Comparison of ENCODE assay signal across 8 cellular contexts in the genomic region with DNA sequence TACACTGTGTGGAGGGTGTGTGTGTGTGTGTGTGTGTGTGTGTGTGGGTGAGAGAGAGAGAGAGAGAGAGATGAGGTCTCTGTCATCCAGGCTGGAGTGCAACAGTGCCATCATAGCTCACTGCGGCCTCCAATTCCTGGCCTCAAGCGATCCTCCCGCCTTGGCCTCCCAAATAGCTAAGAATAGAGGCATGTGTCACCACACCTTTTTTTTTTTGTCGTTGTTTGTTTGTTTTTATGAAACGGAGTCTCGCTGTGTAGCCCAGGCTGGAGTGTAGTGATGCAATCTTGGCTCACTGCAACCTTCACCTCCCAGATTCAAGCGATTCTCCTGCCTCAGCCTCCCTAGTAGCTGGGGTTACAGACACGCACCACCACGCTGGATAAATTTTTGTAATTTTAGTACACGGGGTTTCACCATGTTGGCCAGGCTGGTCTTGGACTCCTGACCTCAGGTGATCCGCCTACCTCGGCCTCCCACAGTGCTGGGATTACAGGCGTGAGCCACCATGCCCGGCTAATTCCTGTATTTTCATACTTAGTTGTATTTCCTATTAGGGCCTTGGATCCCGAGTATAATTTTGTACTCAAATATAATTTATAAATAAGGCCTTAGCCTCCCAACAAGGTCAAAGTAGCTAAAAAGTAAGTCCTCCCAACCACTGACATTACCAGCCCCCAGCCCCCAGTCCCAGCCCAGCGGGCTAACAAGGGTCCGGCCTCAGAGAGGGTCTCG. TPM values are rescaled to one million over a fixed set of nuclear protein-coding genes. Genes with fewer than 3 reads are reported as not detected.
DNase-seq lines count a peak whose midpoint lies in the region; TF ChIP-seq lines count a peak whose summit lies in the region.
"Not testable (repeated sequence)": the region's sequence is repeated elsewhere in the genome, so short reads cannot be mapped to it uniquely, and the experiment has no call there.

No MANE protein-coding gene starts in this region.

- H3K27me3 ChIP-seq in BJ (ENCODE audit: control insufficient read depth, insufficient read depth, low read length); HUES48 (ENCODE audit: control insufficient read depth, insufficient read depth, low read length); neural cell (ENCODE audit: insufficient read depth, low read depth, low read length); stomach: not testable (repeated sequence)

- POLR2A ChIA-PET in BJ (lab: Charles Lee) = interaction anchor here (0.6 kb wide), 1 partner anchor 339 kb away, joined by 3 read pairs; no protein-coding TSS in a partner anchor

- H3K36me3 ChIP-seq in BJ (ENCODE audit: control insufficient read depth, insufficient read depth, low read length); HUES48 (ENCODE audit: control insufficient read depth, insufficient read depth, low read length); SK-N-MC (ENCODE audit: insufficient read depth, low read length); neural cell (ENCODE audit: insufficient read depth, low read length); stomach: not testable (repeated sequence)

- TF ChIP-seq POLR2A in stomach (IDR thresholded peaks at IDR 0.05) = not testable (repeated sequence)

- peaks cover 39% of the 10 kb centered on the region for H3K4me1 Mint-ChIP-seq in activated naive CD8-positive, alpha-beta T cell treated with anti-CD3 and anti-CD28 coated beads for 36 hours
- not testable (repeated sequence) for H3K4me1 Mint-ChIP-seq in endothelial cell (ENCODE audit: unreplicated experiment)

- H3K4me3 Mint-ChIP-seq in activated naive CD8-positive, alpha-beta T cell treated with anti-CD3 and anti-CD28 coated beads for 36 hours = peak overlapping the region; percentile 86
- H3K4me3 Mint-ChIP-seq in endothelial cell (ENCODE audit: unreplicated experiment) = peak overlapping the region; percentile 65

- not testable (repeated sequence) for H3F3A ChIP-seq in neural cell (ENCODE audit: insufficient read depth, low read length, poor library complexity, severe bottlenecking)

- H4K20me1 ChIP-seq in neural cell (ENCODE audit: insufficient read depth) = not testable (repeated sequence)

- peak overlapping the region; percentile 60 for H2AFZ ChIP-seq in neural cell (ENCODE audit: low read depth, low read length)

- H3K4me3 ChIP-seq in BJ (ENCODE audit: low read depth, low read length) = peak overlapping the region; percentile 58
- H3K4me3 ChIP-seq in HUES48 (ENCODE audit: low read depth, low read length) = peak overlapping the region; percentile 77
- peak overlapping the region; percentile 84 for H3K4me3 ChIP-seq in SK-N-MC
- peak overlapping the region; percentile 84 for H3K4me3 ChIP-seq in neural cell (ENCODE audit: low read length)
- peak overlapping the region; percentile 64 to 73 (median 70) for H3K4me3 ChIP-seq in stomach

- not testable (repeated sequence) for H3K9me2 ChIP-seq in neural cell (ENCODE audit: insufficient read depth, low read length)

- not testable (repeated sequence) for H3K4me2 ChIP-seq in neural cell (ENCODE audit: low read length)

- CTCF ChIA-PET in BJ (lab: Yijun Ruan, JAX) = interaction anchor here (1.1 to 7.0 kb wide), 4 partner anchors 9 to 264 kb away, joined by 3 to 61 read pairs (median 3); no protein-coding TSS in a partner anchor

- H3K9me3 ChIP-seq in HUES48 (ENCODE audit: control insufficient read depth, insufficient read depth, low read length); SK-N-MC (ENCODE audit: low read depth, low read length); neural cell (ENCODE audit: low read length); stomach: not testable (repeated sequence)

- peak overlapping the region; percentile 90 for H3K9ac ChIP-seq in HUES48 (ENCODE audit: low read depth, low read length)
- peak overlapping the region; percentile 87 for H3K9ac ChIP-seq in SK-N-MC (ENCODE audit: insufficient read length)
- H3K9ac ChIP-seq in neural cell (ENCODE audit: low read length) = peak overlapping the region; percentile 66

- not testable (repeated sequence) for H3K9me3 Mint-ChIP-seq in activated naive CD8-positive, alpha-beta T cell treated with anti-CD3 and anti-CD28 coated beads for 36 hours; endothelial cell (ENCODE audit: unreplicated experiment)

- not testable (repeated sequence) for H3K4me1 ChIP-seq in HUES48 (ENCODE audit: control insufficient read depth, insufficient read depth, low read length)
- peaks cover 7 to 19% (median 14%) of the 10 kb centered on the region in 4 donors for H3K4me1 ChIP-seq in stomach

- not testable (repeated sequence) for H3K27me3 Mint-ChIP-seq in activated naive CD8-positive, alpha-beta T cell treated with anti-CD3 and anti-CD28 coated beads for 36 hours; endothelial cell (ENCODE audit: unreplicated experiment)

- not testable (repeated sequence) for DNase-seq in BJ (ENCODE audit: low read depth); SK-N-MC (ENCODE audit: low read depth, low spot score); activated naive CD8-positive, alpha-beta T cell treated with anti-CD3 and anti-CD28 coated beads for 36 hours; endothelial cell (ENCODE audit: low spot score); stomach
- DNase-seq in islet precursor cell = peak; percentile 15

- intact Hi-C loops in stomach (cut with DNase I; ENCODE audit: low total_unique reads) = not testable (repeated sequence)

- peak overlapping the region; percentile 87 for H3K27ac ChIP-seq in HUES48 (ENCODE audit: low read depth, low read length)
- H3K27ac ChIP-seq in SK-N-MC; neural cell (ENCODE audit: low read length): not testable (repeated sequence)
- peak overlapping the region; percentile 84 to 91 (median 87) for H3K27ac ChIP-seq in stomach

- not testable (repeated sequence) for TF ChIP-seq EP300 in neural cell (conservative IDR thresholded peaks at IDR 0.05; ENCODE audit: poor library complexity, severe bottlenecking); stomach (IDR thresholded peaks at IDR 0.05)

- TF ChIP-seq CTCF in BJ (IDR thresholded peaks at IDR 0.05; ENCODE audit: insufficient read depth, low read depth, low read length); endothelial cell (IDR thresholded peaks at IDR 0.05; ENCODE audit: unreplicated experiment); neural cell (IDR thresholded peaks at IDR 0.05; ENCODE audit: poor library complexity, severe bottlenecking); stomach (IDR thresholded peaks at IDR 0.05): not testable (repeated sequence)

- WGBS in stomach, 5 donors = 51 to 67% (median 55%) methylated on average over 15 to 18 of the region's 18 CpGs

- peak overlapping the region; percentile 81 for H3K27ac Mint-ChIP-seq in activated naive CD8-positive, alpha-beta T cell treated with anti-CD3 and anti-CD28 coated beads for 36 hours
- not testable (repeated sequence) for H3K27ac Mint-ChIP-seq in endothelial cell (ENCODE audit: unreplicated experiment)

- H3K79me2 ChIP-seq in neural cell (replicated peaks; ENCODE audit: insufficient read depth, low read length) = not testable (repeated sequence)

- H3K36me3 Mint-ChIP-seq in activated naive CD8-positive, alpha-beta T cell treated with anti-CD3 and anti-CD28 coated beads for 36 hours; endothelial cell (ENCODE audit: low read depth, unreplicated experiment): not testable (repeated sequence)

- not testable (repeated sequence) for TF ChIP-seq RAD21 in neural cell (conservative IDR thresholded peaks at IDR 0.05)

RNA-seq across cellular contexts. Expression of gene SLC25A15, which starts 0.7 kb away (rescaled TPM):
- polyA plus RNA-seq in BJ (2011; rRNA removed) (4.7 and 5.9 TPM in 2 replicates), neural cell (23.4 and 23.6 TPM in 2 replicates), stomach (1 to 10 TPM; 1.2 to 7.3 (median 5.7) TPM)
- polyA minus RNA-seq in BJ (2011; rRNA and poly(A)+ RNA removed) = 7.1 and 17.1 TPM in 2 replicates
- 10 to 100 TPM; 27.7 to 28.4 TPM for total RNA-seq in activated naive CD8-positive, alpha-beta T cell treated with anti-CD3 and anti-CD28 coated beads for 36 hours
- total RNA-seq in endothelial cell (ENCODE audit: unreplicated experiment) (7.6 TPM), stomach (10 to 100 TPM in 2 of 5 donors, 1 to 10 TPM in 1, under 1 TPM in 1, not detected in 1; 0.58 to 12.6 (median 10.9) TPM)
- 40.7 and 41.9 TPM in 2 replicates for polyA minus RNA-seq in neural cell

RNA-seq across cellular contexts. Expression of gene MRPS31, which starts 17.7 kb away (rescaled TPM):
- 7.6 and 13.8 TPM in 2 replicates for polyA plus RNA-seq in BJ (2011; rRNA removed)
- 3.8 and 4.5 TPM in 2 replicates for polyA minus RNA-seq in BJ (2011; rRNA and poly(A)+ RNA removed)
- 10 to 100 TPM; 40.9 to 43.8 TPM for total RNA-seq in activated naive CD8-positive, alpha-beta T cell treated with anti-CD3 and anti-CD28 coated beads for 36 hours
- total RNA-seq in endothelial cell (ENCODE audit: unreplicated experiment) = 16.7 TPM
- 72.4 and 78.8 TPM in 2 replicates for polyA plus RNA-seq in neural cell
- 44.1 and 44.2 TPM in 2 replicates for polyA minus RNA-seq in neural cell
- 10 to 100 TPM in 3 of 5 donors, 1 to 10 TPM in 2; 6.2 to 43.8 (median 26.8) TPM for total RNA-seq in stomach
- 10 to 100 TPM; 20.5 to 31.6 (median 22.9) TPM for polyA plus RNA-seq in stomach
